ENCODE assay signal across 8 cellular contexts in the genomic region with DNA sequence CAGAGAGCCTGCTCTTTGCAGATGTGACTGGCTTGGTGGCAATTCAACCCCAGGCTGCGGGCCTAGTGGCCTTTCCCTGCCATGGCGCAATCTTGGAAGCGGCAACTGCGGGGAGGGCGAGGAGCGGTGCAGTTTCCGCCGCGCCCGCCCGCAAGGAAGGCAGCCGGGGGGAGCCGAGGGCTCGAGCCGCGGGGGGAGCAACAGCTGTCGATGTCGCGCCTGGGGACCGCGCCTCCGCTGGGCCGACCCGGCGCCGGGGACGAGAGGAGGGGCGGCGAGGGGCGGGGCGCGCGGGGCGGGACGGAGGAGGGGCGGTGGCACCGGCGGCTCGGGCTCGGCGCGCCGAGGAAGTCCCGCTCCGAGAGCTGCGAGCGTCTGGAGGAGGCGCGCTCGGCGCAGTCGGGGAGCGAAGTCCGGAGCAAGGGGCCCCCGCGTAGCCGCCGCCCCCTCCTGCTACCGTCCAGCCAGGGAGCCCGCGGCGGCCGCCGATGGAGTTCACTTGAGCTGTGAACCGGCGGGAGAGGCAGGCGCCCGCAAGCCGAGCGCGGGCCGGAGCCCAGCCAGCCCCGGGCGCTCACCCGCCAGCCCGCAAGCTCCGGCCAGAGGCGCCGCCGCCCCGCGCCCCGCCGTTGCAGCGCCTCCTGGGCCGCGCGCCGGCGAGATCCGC.
DNase-seq lines count a peak whose midpoint lies in the region; ATAC-seq and TF ChIP-seq lines count a peak whose summit lies in the region.

No MANE protein-coding gene starts in this region.

- peak; percentile 60 for ATAC-seq in GM21786 (IDR thresholded peaks at IDR 0.05; ENCODE audit: unreplicated experiment)

- H3K27ac ChIP-seq in caudate nucleus (ENCODE audit: low read depth, low read length): peak overlapping the region; percentile 11

- H3K4me3 ChIP-seq in NB4 (ENCODE audit: low read depth, low read length): no peak overlapping the region

- DNase-seq in EH (ENCODE audit: low read depth): peak; percentile 66
- peak; percentile 81 for DNase-seq in NB4 (ENCODE audit: low read depth)
- peak; percentile 26 for DNase-seq in T1000 (lab: John Stamatoyannopoulos, UW)
- peak in 52 of 61 donors; percentile 8 to 82 (median 55) for DNase-seq in caudate nucleus (lab: John Stamatoyannopoulos, UW)
- DNase-seq in kidney tubule cell (ENCODE audit: low spot score): peak; percentile 72
- peak; percentile 34 to 49 for DNase-seq in stimulated activated CD4-positive, alpha-beta T cell treated with anti-CD3 and anti-CD28 coated beads, Interleukin-4, amount 100 ng/mL, for 4 hours
- DNase-seq in KG1 (lab: John Stamatoyannopoulos, UW): no peak

- TF ChIP-seq POLR2A in NB4 (IDR thresholded peaks at IDR 0.05; ENCODE audit: extremely low read depth, insufficient read length): no peak

- TF ChIP-seq CTCF in NB4 (IDR thresholded peaks at IDR 0.05; ENCODE audit: low read depth, low read length): no peak
